In the genomic region with DNA sequence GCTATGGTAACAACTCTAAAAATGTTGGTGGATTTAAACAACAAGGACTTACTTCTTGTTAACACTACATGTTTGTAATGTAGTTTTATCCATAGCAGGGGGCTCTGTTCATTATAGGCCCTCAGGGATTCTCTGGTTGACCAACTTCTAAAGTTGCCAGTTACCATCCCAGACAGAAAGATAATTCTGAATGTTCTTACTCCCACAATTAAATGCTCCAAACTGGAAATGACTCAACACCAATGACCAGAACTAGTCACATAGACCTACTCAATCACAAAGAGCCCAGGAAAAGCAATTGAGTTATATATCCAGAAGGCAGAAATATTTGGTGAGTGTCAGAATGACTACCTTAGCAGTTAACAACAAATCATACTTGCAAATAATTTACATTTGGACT, we compare ENCODE assay signal across 27 cellular contexts.
"Had no signal": no experiment of that assay in that cellular context is flagged by ENCODE, and none has a peak within 500 bp of the region (broad histone marks: within the 10 kb centered on the region; RNA-seq: fewer than 3 reads in every experiment).

No MANE protein-coding gene starts in this region.

- H3K36me3 ChIP-seq: cardiac muscle cell, MG63, Peyer's patch had no signal

- H3K27ac ChIP-seq: ascending aorta, body of pancreas, cardiac muscle cell, Peyer's patch, SK-N-MC had no signal

- H3K27me3 ChIP-seq: ascending aorta, body of pancreas, cardiac muscle cell, Peyer's patch had no signal

- ATAC-seq: activated naive CD4-positive, alpha-beta T cell treated with anti-CD3 and anti-CD28 coated beads, Interleukin-2, amount 50 U/mL, for 72 hours; activated naive CD8-positive, alpha-beta T cell treated with anti-CD3 and anti-CD28 coated beads, Interleukin-2, amount 50 U/mL, for 24 hours; activated T-cell treated with anti-CD3 and anti-CD28 coated beads, Interleukin-2, amount 50 U/mL, for 4 hours; body of pancreas; T-cell had no signal

- DNase-seq: activated B cell treated with CpG ODN at 0.5 μM for 24 hours; activated CD4-positive, alpha-beta memory T cell treated with anti-CD3 and anti-CD28 coated beads for 36 hours; activated CD4-positive, alpha-beta T cell treated with anti-CD3 and anti-CD28 coated beads for 1 hour; activated CD4-positive, alpha-beta T cell treated with anti-CD3 and anti-CD28 coated beads, Interleukin-2, amount 10 ng/mL, durations not matched to agents 24 days and 14 days; activated CD8-positive, alpha-beta memory T cell treated with anti-CD3 and anti-CD28 coated beads for 24 hours; activated effector memory CD4-positive, alpha-beta T cell treated with anti-CD3 and anti-CD28 coated beads, Interleukin-2, amount 50 U/mL, for 16 hours; activated naive CD4-positive, alpha-beta T cell treated with Interleukin-2 at 50 U/mL for 16 hours; activated naive CD8-positive, alpha-beta T cell treated with anti-CD3 and anti-CD28 coated beads, Interleukin-2, amount 50 U/mL, for 24 hours; activated T-cell treated with anti-CD3 and anti-CD28 coated beads, Interleukin-2, amount 50 U/mL, for 4 hours; amniotic stem cell; body of pancreas; NCI-H1105 treated with DMSO at 0.1 percent for 48 hours; NCI-H1436 treated with DMSO at 0.1 percent for 48 hours; NCI-H187; NCI-H2081; NCI-H446; NCI-H524; Peyer's patch; SHP77 treated with DMSO at 0.1 percent for 48 hours; T-cell; T-helper 2 cell; T1000 had no signal

- H3K4me1 ChIP-seq: ascending aorta, body of pancreas, Peyer's patch had no signal

- H3K4me3 ChIP-seq: ascending aorta, body of pancreas, cardiac muscle cell, MG63, Peyer's patch, SK-N-MC had no signal
